8 cellular contexts compared by ENCODE assay signal in the genomic region with DNA sequence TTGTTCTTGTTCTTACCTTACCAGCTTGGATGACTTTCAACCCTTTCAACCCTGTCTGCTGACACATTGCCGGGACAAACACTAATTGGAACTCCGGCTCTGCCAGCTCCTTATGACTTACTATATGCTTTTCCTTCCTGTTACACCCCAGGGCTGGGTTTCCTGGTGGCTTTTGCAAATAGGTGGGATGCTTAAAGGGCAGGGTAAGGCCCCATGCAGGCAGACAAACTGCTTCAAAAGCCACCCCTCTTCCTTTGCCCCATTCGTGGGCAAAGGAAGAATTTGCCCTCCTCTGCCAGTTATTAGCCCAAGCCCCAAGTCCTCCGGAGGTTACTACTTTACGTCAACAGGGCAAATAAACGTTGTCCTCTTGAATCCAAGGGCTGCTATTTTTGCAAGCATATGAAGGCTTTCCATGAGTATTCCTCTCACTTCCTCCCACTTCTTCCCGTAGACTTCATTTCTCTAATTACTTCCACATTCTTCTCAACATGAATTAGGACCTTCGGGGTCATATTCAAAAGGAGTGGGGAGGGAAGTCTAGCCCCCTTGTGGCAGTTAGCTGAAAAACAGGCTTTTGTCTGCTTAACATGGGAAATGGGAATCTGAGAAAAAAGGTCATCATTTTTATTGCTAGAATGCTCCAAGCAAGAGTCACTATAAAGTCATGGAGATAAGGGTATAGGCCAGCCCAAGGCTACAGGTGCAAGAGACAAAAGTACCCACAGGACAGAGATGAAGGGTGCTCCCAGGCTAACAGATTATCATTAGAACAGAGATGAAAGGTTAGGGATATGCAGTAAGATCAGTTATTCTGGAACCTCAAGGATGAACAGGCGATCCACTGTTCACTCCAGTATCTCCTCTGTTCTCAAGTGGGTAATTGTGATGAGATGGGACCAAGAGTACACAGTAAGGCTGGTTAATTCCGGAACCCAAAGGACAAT. TPM values are rescaled to one million over a fixed set of nuclear protein-coding genes. Genes with fewer than 3 reads are reported as not detected.
DNase-seq lines count a peak whose midpoint lies in the region; ATAC-seq, FAIRE-seq and TF ChIP-seq lines count a peak whose summit lies in the region.

No MANE protein-coding gene starts in this region.

- peak; percentile 5 for DNase-seq in stimulated activated naive CD8-positive, alpha-beta T cell treated with anti-CD3 and anti-CD28 coated beads, Interleukin-15, Interleukin-2, amounts not matched to agents 100 U/mL and 50 U/mL, for 24 hours
- no peak for DNase-seq in stimulated activated naive CD8-positive, alpha-beta T cell treated with anti-CD3 and anti-CD28 coated beads, Interleukin-15, amount 100 ng/mL, for 72 hours
- DNase-seq in NCI-H1105 treated with DMSO at 0.1 percent for 48 hours (lab: John Stamatoyannopoulos, UW) (peak; percentile 51), astrocyte (ENCODE audit: low read depth) (peak; percentile 36), iPS-NIHi7 (ENCODE audit: extremely low spot score) (peak; percentile 45), tibial nerve (ENCODE audit: low spot score in 2 of 2) (peak; percentile 26 to 75)
- no peak for DNase-seq in central memory CD4-positive, alpha-beta T cell

- no peaks in the 10 kb centered on the region for H4K20me1 ChIP-seq in astrocyte (ENCODE audit: insufficient read depth, low read length)

- TF ChIP-seq EP300 in tibial nerve (IDR thresholded peaks at IDR 0.05): peak in 1 of 2 donors; percentile 27

- H3K36me3 ChIP-seq in astrocyte (ENCODE audit: insufficient read depth, low read length): no peaks in the 10 kb centered on the region
- H3K36me3 ChIP-seq in tibial nerve: no peaks in the 10 kb centered on the region

- ATAC-seq in stimulated activated naive CD8-positive, alpha-beta T cell treated with anti-CD3 and anti-CD28 coated beads, Interleukin-15, Interleukin-2, amounts not matched to agents 100 U/mL and 50 U/mL, for 24 hours: no peak
- no peak for ATAC-seq in stimulated activated naive CD8-positive, alpha-beta T cell treated with anti-CD3 and anti-CD28 coated beads, Interleukin-15, amount 100 ng/mL, for 72 hours
- no peak for ATAC-seq in HG03565 (IDR thresholded peaks at IDR 0.05; ENCODE audit: unreplicated experiment)

- no peak for FAIRE-seq in astrocyte (lab: Jason Lieb, UNC)

- H3K27me3 Mint-ChIP-seq in stimulated activated naive CD8-positive, alpha-beta T cell treated with anti-CD3 and anti-CD28 coated beads, Interleukin-15, amount 100 ng/mL, for 72 hours: peaks cover 37% of the 10 kb centered on the region
- peaks cover 2% of the 10 kb centered on the region for H3K27me3 Mint-ChIP-seq in astrocyte (ENCODE audit: low read depth, unreplicated experiment)

- H3K27me3 ChIP-seq in astrocyte (ENCODE audit: insufficient read depth, low read length) (no peaks in the 10 kb centered on the region), tibial nerve (no peaks in the 10 kb centered on the region)

- H2AFZ ChIP-seq in astrocyte (ENCODE audit: low read depth, low read length): no peak overlapping the region

- no peak for TF ChIP-seq POLR2A in tibial nerve (IDR thresholded peaks at IDR 0.05)

- H3K4me2 ChIP-seq in astrocyte (ENCODE audit: low read length): peak overlapping the region; percentile 47

- no peak overlapping the region for H3K4me3 Mint-ChIP-seq in stimulated activated naive CD8-positive, alpha-beta T cell treated with anti-CD3 and anti-CD28 coated beads, Interleukin-15, amount 100 ng/mL, for 72 hours
- no peak overlapping the region for H3K4me3 Mint-ChIP-seq in astrocyte (ENCODE audit: unreplicated experiment)

- H3K4me1 Mint-ChIP-seq in stimulated activated naive CD8-positive, alpha-beta T cell treated with anti-CD3 and anti-CD28 coated beads, Interleukin-15, amount 100 ng/mL, for 72 hours: no peaks in the 10 kb centered on the region
- no peaks in the 10 kb centered on the region for H3K4me1 Mint-ChIP-seq in astrocyte (ENCODE audit: low read depth, unreplicated experiment)

- 32 to 39% methylated on average over 10 of the region's 10 CpGs for WGBS in tibial nerve, 2 donors

- no peak overlapping the region for H3K27ac Mint-ChIP-seq in stimulated activated naive CD8-positive, alpha-beta T cell treated with anti-CD3 and anti-CD28 coated beads, Interleukin-15, amount 100 ng/mL, for 72 hours
- H3K27ac Mint-ChIP-seq in astrocyte (ENCODE audit: unreplicated experiment): no peak overlapping the region

- peaks cover 0 to 4% of the 10 kb centered on the region in 2 donors for H3K9me3 Mint-ChIP-seq in stimulated activated naive CD8-positive, alpha-beta T cell treated with anti-CD3 and anti-CD28 coated beads, Interleukin-15, amount 100 ng/mL, for 72 hours
- H3K9me3 Mint-ChIP-seq in astrocyte (ENCODE audit: unreplicated experiment): peaks cover 10% of the 10 kb centered on the region

- H3K9me3 ChIP-seq in astrocyte (ENCODE audit: insufficient read depth, low read depth, low read length) (no peaks in the 10 kb centered on the region), tibial nerve (no peaks in the 10 kb centered on the region)

- no peaks in the 10 kb centered on the region for H3K79me2 ChIP-seq in astrocyte (ENCODE audit: insufficient read depth, low read length)

- peak; percentile 78 for TF ChIP-seq CTCF in astrocyte (IDR thresholded peaks at IDR 0.05; ENCODE audit: insufficient read depth, low read depth, low read length)
- peak; percentile 54 to 77 (median 71) for TF ChIP-seq CTCF in tibial nerve (IDR thresholded peaks at IDR 0.05)

- H3K27ac ChIP-seq in astrocyte (ENCODE audit: low read depth, low read length): no peak overlapping the region
- peak overlapping the region in 2 of 4 donors; percentile 53 to 58 for H3K27ac ChIP-seq in tibial nerve

- no peak overlapping the region for H3K4me3 ChIP-seq in astrocyte (ENCODE audit: insufficient read depth, low read depth, low read length)
- no peak overlapping the region for H3K4me3 ChIP-seq in tibial nerve

- H3K36me3 Mint-ChIP-seq in astrocyte (ENCODE audit: low read depth, unreplicated experiment): no peaks in the 10 kb centered on the region

- no peak overlapping the region for H3K9ac ChIP-seq in astrocyte (ENCODE audit: low read length)

- H3K4me1 ChIP-seq in astrocyte (ENCODE audit: insufficient read depth, low read length) (peaks cover 5% of the 10 kb centered on the region), tibial nerve (peaks cover 0 to 20% (median 6%) of the 10 kb centered on the region in 4 donors)

RNA-seq across cellular contexts. Expression of a gene that starts 56.3 kb away (rescaled TPM):
- total RNA-seq in astrocyte: 1,010 and 1,056 TPM in 2 replicates
- 100 to 1,000 TPM; 389 to 942 (median 486) TPM for total RNA-seq in tibial nerve

Comparison
In these comparisons a context has a peak if more than half of its experiments do, and no peak if none do; other contexts are left out.
1. DNase-seq: peak in stimulated activated naive CD8-positive, alpha-beta T cell treated with anti-CD3 and anti-CD28 coated beads, Interleukin-15, Interleukin-2, amounts not matched to agents 100 U/mL and 50 U/mL, for 24 hours (single experiment), NCI-H1105 treated with DMSO at 0.1 percent for 48 hours (single experiment), astrocyte (single experiment), iPS-NIHi7 (single experiment) and tibial nerve (2 of 2); none in stimulated activated naive CD8-positive, alpha-beta T cell treated with anti-CD3 and anti-CD28 coated beads, Interleukin-15, amount 100 ng/mL, for 72 hours (0 of 2) and central memory CD4-positive, alpha-beta T cell (single experiment).